Comparison of ENCODE assay signal across 14 cellular contexts in genomic region chr11:73270089-73270854, GRCh38. TPM values are rescaled to one million over a fixed set of nuclear protein-coding genes. Genes with fewer than 3 reads are reported as not detected.
A peak's percentile ranks its signal among the peaks of the same experiment; 100 is the strongest.
DNase-seq lines count a peak whose midpoint lies in the region; ATAC-seq, FAIRE-seq and TF ChIP-seq lines count a peak whose summit lies in the region.
"Had no signal": no experiment of that assay in that cellular context is flagged by ENCODE, and none has a peak within 500 bp of the region (broad histone marks: within the 10 kb centered on the region; RNA-seq: fewer than 3 reads in every experiment).

No MANE protein-coding gene starts in this region.

- peak; percentile 17; the same call in 2 of the 3 replicates for ATAC-seq in GM23338
- ATAC-seq in HG03565 (IDR thresholded peaks at IDR 0.05; ENCODE audit: unreplicated experiment): no peak
- ATAC-seq in GM21360 (IDR thresholded peaks at IDR 0.05; ENCODE audit: unreplicated experiment): no peak

- peaks cover 46% of the 10 kb centered on the region for H3K4me1 Mint-ChIP-seq in GM23338
- H3K4me1 Mint-ChIP-seq: activated naive CD8-positive, alpha-beta T cell treated with anti-CD3 and anti-CD28 coated beads, Interleukin-2, amount 10 ng/mL, durations not matched to agents 7 days and 5 days had no signal

- no peaks in the 10 kb centered on the region for H3K9me3 ChIP-seq in BLaER1 treated with 17β-estradiol and CSF1 and Interleukin-3, amounts not matched to agents 10 nM and 100 nM (replicated peaks in 1 of 11)
- H3K9me3 ChIP-seq in kidney (ENCODE audit: control insufficient read depth in 1 of 2, low read length in 2 of 2): no peaks in the 10 kb centered on the region
- H3K9me3 ChIP-seq: prostate gland, testis had no signal

- H2BK5ac ChIP-seq in mesendoderm (ENCODE audit: low read length): no peak overlapping the region

- no peaks in the 10 kb centered on the region for H3K36me3 ChIP-seq in BLaER1 treated with 17β-estradiol and CSF1 and Interleukin-3, amounts not matched to agents 10 nM and 100 nM
- H3K36me3 ChIP-seq in GM23338 (ENCODE audit: insufficient read depth): no peaks in the 10 kb centered on the region
- no peaks in the 10 kb centered on the region for H3K36me3 ChIP-seq in mesendoderm (ENCODE audit: control insufficient read depth, insufficient read depth, low read length)
- no peaks in the 10 kb centered on the region for H3K36me3 ChIP-seq in kidney (ENCODE audit: control insufficient read depth in 1 of 2, insufficient read depth in 2 of 2, low read length in 2 of 2)
- H3K36me3 ChIP-seq: prostate gland had no signal

- peak overlapping the region; percentile 30 for H3K56ac ChIP-seq in mesendoderm (ENCODE audit: low read length)

- no peaks in the 10 kb centered on the region for H3K9me2 ChIP-seq in GM23338 (ENCODE audit: insufficient read depth)

- H4K20me1 ChIP-seq in BLaER1 treated with 17β-estradiol and CSF1 and Interleukin-3, amounts not matched to agents 10 nM and 100 nM: no peaks in the 10 kb centered on the region
- no peaks in the 10 kb centered on the region for H4K20me1 ChIP-seq in GM23338 (replicated peaks; ENCODE audit: insufficient read depth)

- H4K5ac ChIP-seq in mesendoderm (ENCODE audit: low read length): no peak overlapping the region

- intact Hi-C loops in kidney (cut with DNase I): no loop called here

- no peaks in the 10 kb centered on the region for H3K9me3 Mint-ChIP-seq in GM23338
- H3K9me3 Mint-ChIP-seq: activated naive CD8-positive, alpha-beta T cell treated with anti-CD3 and anti-CD28 coated beads, Interleukin-2, amount 10 ng/mL, durations not matched to agents 7 days and 5 days had no signal

- H3K79me2 ChIP-seq in GM23338 (replicated peaks; ENCODE audit: insufficient read depth) (no peaks in the 10 kb centered on the region), mesendoderm (ENCODE audit: control insufficient read depth, insufficient read depth, low read length) (no peaks in the 10 kb centered on the region)

- WGBS in mesendoderm (ENCODE audit: extremely low coverage, insufficient coverage, low lambda C conversion rate): no CpG with 5 or more reads among the region's 7 CpGs

- peaks cover 86 to 99% (median 94%) of the 10 kb centered on the region in 10 experiments for H3K4me1 ChIP-seq in BLaER1 treated with 17β-estradiol and CSF1 and Interleukin-3, amounts not matched to agents 10 nM and 100 nM
- H3K4me1 ChIP-seq in GM23338 (ENCODE audit: insufficient read depth) (peaks cover 3% of the 10 kb centered on the region; the same call in 1 of the 2 replicates), mesendoderm (ENCODE audit: control insufficient read depth, low read depth, low read length) (peaks cover 2% of the 10 kb centered on the region), kidney (ENCODE audit: control insufficient read depth in 1 of 2, insufficient read depth in 1 of 2, low read depth in 1 of 2, low read length in 2 of 2) (peaks cover 18 to 26% of the 10 kb centered on the region in 2 donors)
- H3K4me1 ChIP-seq: prostate gland, testis had no signal

- H3K27ac Mint-ChIP-seq in GM23338: no peak overlapping the region; the same call in 1 of the 2 replicates
- H3K27ac Mint-ChIP-seq: activated naive CD8-positive, alpha-beta T cell treated with anti-CD3 and anti-CD28 coated beads, Interleukin-2, amount 10 ng/mL, durations not matched to agents 7 days and 5 days had no signal

- 0 out of 4 replicates have a peak, but pooled peaks of 1 of the 2 experiments have one; percentile 13 for TF ChIP-seq CTCF in GM23338 (conservative IDR thresholded peaks at IDR 0.05; ENCODE audit: low read depth in 2 of 2)
- TF ChIP-seq CTCF in kidney (IDR thresholded peaks at IDR 0.05; ENCODE audit: borderline replicate concordance, extremely low read depth, insufficient read depth): no peak

- H3K79me1 ChIP-seq in mesendoderm (ENCODE audit: low read length): no peaks in the 10 kb centered on the region

- no peaks in the 10 kb centered on the region for H3K36me3 Mint-ChIP-seq in GM23338 (ENCODE audit: low read depth)
- H3K36me3 Mint-ChIP-seq: activated naive CD8-positive, alpha-beta T cell treated with anti-CD3 and anti-CD28 coated beads, Interleukin-2, amount 10 ng/mL, durations not matched to agents 7 days and 5 days had no signal

- H3K9ac ChIP-seq in BLaER1 treated with 17β-estradiol and CSF1 and Interleukin-3, amounts not matched to agents 10 nM and 100 nM: no peak overlapping the region; a peak in 2 of 22 replicates
- H3K9ac ChIP-seq in mesendoderm (ENCODE audit: low read length) (no peak overlapping the region), kidney (ENCODE audit: low read length in 2 of 2) (peak overlapping the region in 1 of 2 donors; percentile 12)

- peak overlapping the region in 4 of 11 experiments; percentile 7 to 68 (median 32); a peak in 5 of 22 replicates for H3K27ac ChIP-seq in BLaER1 treated with 17β-estradiol and CSF1 and Interleukin-3, amounts not matched to agents 10 nM and 100 nM
- no peak overlapping the region for H3K27ac ChIP-seq in GM23338 (ENCODE audit: low read depth)
- H3K27ac ChIP-seq in mesendoderm (ENCODE audit: low read depth, low read length): no peak overlapping the region
- H3K27ac ChIP-seq in kidney (ENCODE audit: low read depth in 2 of 2, low read length in 2 of 2): peak overlapping the region in 1 of 2 donors; percentile 79
- H3K27ac ChIP-seq: prostate gland, testis had no signal

- no peak overlapping the region for H2AFZ ChIP-seq in GM23338

- FAIRE-seq in kidney (lab: Jason Lieb, UNC): no peak

- no peak overlapping the region for H3K4me3 ChIP-seq in BLaER1 treated with 17β-estradiol and CSF1 and Interleukin-3, amounts not matched to agents 10 nM and 100 nM
- H3K4me3 ChIP-seq in GM23338: no peak overlapping the region
- H3K4me3 ChIP-seq in mesendoderm (ENCODE audit: low read length): no peak overlapping the region
- no peak overlapping the region for H3K4me3 ChIP-seq in kidney (ENCODE audit: low read length in 2 of 2)
- H3K4me3 ChIP-seq: prostate gland, testis had no signal

- H3F3A ChIP-seq in GM23338 (replicated peaks; ENCODE audit: low read depth): no peaks in the 10 kb centered on the region

- H3K23ac ChIP-seq in mesendoderm (ENCODE audit: low read length): no peak overlapping the region

- no peak overlapping the region for H4K8ac ChIP-seq in mesendoderm (ENCODE audit: low read depth, low read length)

- DNase-seq in GM23338 (ENCODE audit: low spot score) (no peak), RPMI8226 (peak; percentile 69), mesendoderm (no peak), NCI-H187 treated with DMSO at 0.1 percent for 48 hours (lab: John Stamatoyannopoulos, UW) (no peak), kidney (no peak)
- DNase-seq: activated naive CD8-positive, alpha-beta T cell treated with anti-CD3 and anti-CD28 coated beads, Interleukin-2, amount 10 ng/mL, durations not matched to agents 7 days and 5 days; COR-L47; foreskin melanocyte; Right ventricle myocardium superior; testis had no signal

- H3K4me2 ChIP-seq in BLaER1 treated with 17β-estradiol and CSF1 and Interleukin-3, amounts not matched to agents 10 nM and 100 nM: peak overlapping the region; percentile 44 to 88 (median 64); a peak in 21 of 22 replicates
- peak overlapping the region; percentile 27; the same call in 1 of the 2 replicates for H3K4me2 ChIP-seq in GM23338
- no peak overlapping the region for H3K4me2 ChIP-seq in mesendoderm (ENCODE audit: low read length)

- H3K18ac ChIP-seq in mesendoderm (ENCODE audit: low read length): no peak overlapping the region

- H3K27me3 Mint-ChIP-seq in GM23338 (ENCODE audit: insufficient read depth, low read depth, poor library complexity): peaks cover 20% of the 10 kb centered on the region

- peak overlapping the region; percentile 33; the same call in 1 of the 3 replicates for H3K4me3 Mint-ChIP-seq in GM23338
- H3K4me3 Mint-ChIP-seq: activated naive CD8-positive, alpha-beta T cell treated with anti-CD3 and anti-CD28 coated beads, Interleukin-2, amount 10 ng/mL, durations not matched to agents 7 days and 5 days had no signal

- H3K4ac ChIP-seq in mesendoderm (ENCODE audit: low read depth, low read length): no peak overlapping the region

- no peak overlapping the region for H2BK15ac ChIP-seq in mesendoderm (replicated peaks; ENCODE audit: low read depth)

- H2BK120ac ChIP-seq in mesendoderm (ENCODE audit: low read depth, low read length): no peak overlapping the region

- no peaks in the 10 kb centered on the region for H3K27me3 ChIP-seq in BLaER1 treated with 17β-estradiol and CSF1 and Interleukin-3, amounts not matched to agents 10 nM and 100 nM
- H3K27me3 ChIP-seq in GM23338 (ENCODE audit: insufficient read depth) (peaks cover 9% of the 10 kb centered on the region), mesendoderm (ENCODE audit: insufficient read depth, low read length, poor library complexity) (no peaks in the 10 kb centered on the region)
- H3K27me3 ChIP-seq: testis had no signal

- no peak overlapping the region for H2AK5ac ChIP-seq in mesendoderm (ENCODE audit: low read length)

TF ChIP-seq in GM23338, 12 proteins besides CTCF, POLR2A, EP300 and RAD21 (continues in another document):
- TF ChIP-seq ZNF114 (CRISPR knock-in tag; IDR thresholded peaks at IDR 0.05): no peak
- no peak for TF ChIP-seq NANOG (IDR thresholded peaks at IDR 0.05; ENCODE audit: borderline replicate concordance)
- TF ChIP-seq EZH2phosphoT487 (IDR thresholded peaks at IDR 0.05; ENCODE audit: unreplicated experiment): no peak
- no peak for TF ChIP-seq ZNF331 (CRISPR knock-in tag; IDR thresholded peaks at IDR 0.05; ENCODE audit: low read depth)

RNA-seq across cellular contexts. Expression of gene P2RY6, which starts 1.9 kb away (rescaled TPM):
- not detected in 2 replicates for total RNA-seq in GM23338 (2014; rRNA removed; shearing (Covaris generic))
- 0.40 TPM in 1 of 2 replicates, not detected in the other for polyA plus RNA-seq in GM23338 (2016; fragmentation: Nextera tagmentation; extraction: Ambion mirVana)
- polyA plus RNA-seq in mesendoderm (2013, experiment 1 of 2): 0.03 TPM
- polyA plus RNA-seq in mesendoderm (2013, experiment 2 of 2): 0.07 TPM
- total RNA-seq in kidney: 17.9 TPM
- 6.7 TPM for polyA plus RNA-seq in kidney (ENCODE audit: insufficient read depth, low read depth, low replicate concordance)

RNA-seq across cellular contexts. Expression of gene ARHGEF17, which starts 37.8 kb away (rescaled TPM):
- total RNA-seq in GM23338 (2014; rRNA removed; shearing (Covaris generic)): 11.0 and 15.0 TPM in 2 replicates
- 2.7 and 2.9 TPM in 2 replicates for polyA plus RNA-seq in GM23338 (2016; fragmentation: Nextera tagmentation; extraction: Ambion mirVana)
- 5.9 TPM for polyA plus RNA-seq in mesendoderm (2013, experiment 1 of 2)
- polyA plus RNA-seq in mesendoderm (2013, experiment 2 of 2): 5.8 TPM
- 68.2 TPM for total RNA-seq in kidney
- polyA plus RNA-seq in kidney (ENCODE audit: insufficient read depth, low read depth, low replicate concordance): 36.6 TPM
- total RNA-seq: activated naive CD8-positive, alpha-beta T cell treated with anti-CD3 and anti-CD28 coated beads, Interleukin-2, amount 10 ng/mL, durations not matched to agents 7 days and 5 days had no signal

RNA-seq across cellular contexts. Expression of gene P2RY2, which starts 52.2 kb away (rescaled TPM):
- total RNA-seq in GM23338 (2014; rRNA removed; shearing (Covaris generic)): 0.85 and 1.6 TPM in 2 replicates
- polyA plus RNA-seq in GM23338 (2016; fragmentation: Nextera tagmentation; extraction: Ambion mirVana): 0.40 and 0.63 TPM in 2 replicates
- 0.69 TPM for polyA plus RNA-seq in mesendoderm (2013, experiment 1 of 2)
- 0.78 TPM for polyA plus RNA-seq in mesendoderm (2013, experiment 2 of 2)
- total RNA-seq in kidney: 9.7 TPM
- polyA plus RNA-seq in kidney (ENCODE audit: insufficient read depth, low read depth, low replicate concordance): 1.3 TPM
- total RNA-seq: activated naive CD8-positive, alpha-beta T cell treated with anti-CD3 and anti-CD28 coated beads, Interleukin-2, amount 10 ng/mL, durations not matched to agents 7 days and 5 days had no signal

Comparison
In these comparisons a context has a peak if more than half of its experiments do, and no peak if none do; other contexts are left out.
1. RNA of gene P2RY6, which starts 1.9 kb away (total RNA-seq): 17.9 TPM in kidney (single experiment); not detected in GM23338; every median in the first group is over 10 times any median in the second.